Comparison of ENCODE assay signal across 1 cellular context in the genomic region with DNA sequence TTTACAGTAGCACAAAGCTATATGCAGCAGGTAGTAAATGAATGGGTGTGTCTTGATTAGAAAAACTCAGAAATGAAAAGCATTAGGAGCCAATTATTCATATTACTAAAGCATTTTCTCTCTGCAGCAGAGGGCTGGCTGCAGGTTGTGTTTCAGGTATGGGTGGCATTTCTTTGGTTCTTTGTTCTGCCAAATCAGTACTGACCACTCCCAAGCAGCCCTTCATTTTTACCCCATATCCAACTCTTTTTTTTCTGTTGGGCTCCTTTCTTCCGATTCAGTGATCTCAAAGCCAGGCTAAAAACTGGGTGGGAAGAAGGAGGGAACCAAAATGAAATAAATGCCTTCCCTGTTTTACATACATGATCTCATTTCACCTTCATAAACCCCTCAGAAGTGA.
TF ChIP-seq lines count a peak whose summit lies in the region.

No MANE protein-coding gene starts in this region.

TF ChIP-seq in A549, 52 proteins besides CTCF, POLR2A, EP300 and RAD21 (continued from another document):
- TF ChIP-seq, protein P1, sequence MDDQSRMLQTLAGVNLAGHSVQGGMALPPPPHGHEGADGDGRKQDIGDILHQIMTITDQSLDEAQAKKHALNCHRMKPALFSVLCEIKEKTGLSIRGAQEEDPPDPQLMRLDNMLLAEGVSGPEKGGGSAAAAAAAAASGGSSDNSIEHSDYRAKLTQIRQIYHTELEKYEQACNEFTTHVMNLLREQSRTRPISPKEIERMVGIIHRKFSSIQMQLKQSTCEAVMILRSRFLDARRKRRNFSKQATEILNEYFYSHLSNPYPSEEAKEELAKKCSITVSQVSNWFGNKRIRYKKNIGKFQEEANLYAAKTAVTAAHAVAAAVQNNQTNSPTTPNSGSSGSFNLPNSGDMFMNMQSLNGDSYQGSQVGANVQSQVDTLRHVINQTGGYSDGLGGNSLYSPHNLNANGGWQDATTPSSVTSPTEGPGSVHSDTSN (IDR thresholded peaks at IDR 0.05), result no peak
- TF ChIP-seq NPAS2 (CRISPR knock-in tag; IDR thresholded peaks at IDR 0.05; ENCODE audit: borderline replicate concordance), result no peak
- no peak for TF ChIP-seq CHD4 (IDR thresholded peaks at IDR 0.05; ENCODE audit: borderline replicate concordance)
- TF ChIP-seq ZSCAN20 (CRISPR knock-in tag; IDR thresholded peaks at IDR 0.05), result no peak
- no peak for TF ChIP-seq SREBF2 (IDR thresholded peaks at IDR 0.05)
- TF ChIP-seq CBX2 (IDR thresholded peaks at IDR 0.05; ENCODE audit: borderline replicate concordance, low read depth), result no peak
- TF ChIP-seq ESRRA (IDR thresholded peaks at IDR 0.05; ENCODE audit: borderline replicate concordance, low read length), result no peak
- no peak for TF ChIP-seq ATOH8 (CRISPR knock-in tag; IDR thresholded peaks at IDR 0.05; ENCODE audit: low read depth)
- no peak for TF ChIP-seq EHMT2 (IDR thresholded peaks at IDR 0.05; ENCODE audit: low read depth)
